In genomic region chr3:186646106-186646505, GRCh38 we compare ENCODE assay signal across 28 cellular contexts. TPM values are rescaled to one million over a fixed set of nuclear protein-coding genes. Genes with fewer than 3 reads are reported as not detected.
"Had no signal": no experiment of that assay in that cellular context is flagged by ENCODE, and none has a peak within 500 bp of the region (broad histone marks: within the 10 kb centered on the region; RNA-seq: fewer than 3 reads in every experiment).

No MANE protein-coding gene starts in this region.

- DNase-seq: IMR-90; Karpas-422; KG1; MV-4-11; NCI-H1048; NCI-H1105; NCI-H1417; NCI-H1436 treated with DMSO at 0.1 percent for 48 hours; NCI-H1694; NCI-H187 treated with DMSO at 0.1 percent for 48 hours; NCI-H2029 treated with DMSO at 0.1 percent for 48 hours; NCI-H2171 treated with DMSO at 0.1 percent for 48 hours; NCI-H345; NCI-H446 treated with DMSO at 0.1 percent for 48 hours; NCI-H510A treated with DMSO at 0.1 percent for 48 hours; NCI-H69; NCI-H774; NK-92 treated with Interleukin-12 subunit alpha and Interleukin-12 subunit beta, amount 100 ng/mL, for 24 hours; OCI-M1; PC-9; Peyer's patch; SHP77 treated with DMSO at 0.1 percent for 48 hours had no signal

- H3K36me3 ChIP-seq: Peyer's patch, SJSA1 had no signal

- H3K4me3 ChIP-seq: PC-9, Peyer's patch, SJSA1, SK-N-MC had no signal

- H2AFZ ChIP-seq: PC-9 had no signal

- ATAC-seq: HepG2, Right ventricle myocardium inferior had no signal

- H3K4me1 ChIP-seq: Peyer's patch, SJSA1 had no signal

- H3K27ac ChIP-seq: PC-9, Peyer's patch, SJSA1, SK-N-MC had no signal

- H3K4me2 ChIP-seq: PC-9 had no signal

- H3K27me3 ChIP-seq: Peyer's patch had no signal

- H3K9me3 ChIP-seq: Peyer's patch, SJSA1 had no signal

- FAIRE-seq: HepG2 had no signal

RNA-seq across cellular contexts. Expression of gene FETUB, which starts 5.9 kb away (rescaled TPM):
- total RNA-seq: IMR-90, M059J, PC-9, Peyer's patch, Right ventricle myocardium inferior, RPMI7951, SJSA1 had no signal
- polyA plus RNA-seq: IMR-90 had no signal

RNA-seq across cellular contexts. Expression of gene HRG, which starts 19.7 kb away (rescaled TPM):
- total RNA-seq: IMR-90, M059J, Peyer's patch, Right ventricle myocardium inferior, RPMI7951, SJSA1 had no signal
- polyA plus RNA-seq: IMR-90 had no signal

RNA-seq across cellular contexts. Expression of gene AHSG, which starts 33.2 kb away (rescaled TPM):
- total RNA-seq: IMR-90, M059J, PC-9, Peyer's patch, Right ventricle myocardium inferior, RPMI7951, SJSA1 had no signal
- polyA plus RNA-seq: IMR-90 had no signal
